Comparison of ENCODE assay signal across 33 cellular contexts in genomic region chr13:23670793-23671192, GRCh38.
"Had no signal": no experiment of that assay in that cellular context is flagged by ENCODE, and none has a peak within 500 bp of the region (broad histone marks: within the 10 kb centered on the region; RNA-seq: fewer than 3 reads in every experiment).

No MANE protein-coding gene starts in this region.

- H3K9ac ChIP-seq: KMS-11, SK-N-SH had no signal

- H3K9me3 ChIP-seq: body of pancreas, breast epithelium, Peyer's patch, SJCRH30, SK-N-SH had no signal

- H3K4me3 ChIP-seq: body of pancreas, breast epithelium, Peyer's patch, SJCRH30 had no signal

- DNase-seq: activated CD4-positive, alpha-beta T cell treated with anti-CD3 and anti-CD28 coated beads for 36 hours; activated CD4-positive, alpha-beta T cell treated with anti-CD3 and anti-CD28 coated beads, Interleukin-2, amount 10 ng/mL, durations not matched to agents 7 days and 5 days; activated CD4-positive, alpha-beta T cell treated with anti-CD3 and anti-CD28 coated beads, Interleukin-2, amount 50 U/mL, for 48 hours; activated CD8-positive, alpha-beta T cell treated with anti-CD3 and anti-CD28 coated beads, Interleukin-2, amount 10 ng/mL, durations not matched to agents 7 days and 5 days; activated gamma-delta T cell; activated naive CD4-positive, alpha-beta T cell treated with Interleukin-2 at 50 U/mL for 16 hours; activated naive CD8-positive, alpha-beta T cell treated with anti-CD3 and anti-CD28 coated beads, Interleukin-2, amount 10 ng/mL, durations not matched to agents 7 days and 5 days; activated T-cell treated with anti-CD3 and anti-CD28 coated beads, Interleukin-2, amount 50 U/mL, for 24 hours; amygdala; body of pancreas; caudate nucleus; MM.1S; NCI-H1092 treated with DMSO at 0.1 percent for 48 hours; NCI-H1417; NCI-H146; NCI-H187; NCI-H2029 treated with DMSO at 0.1 percent for 48 hours; NCI-H2107; NCI-H2171; NCI-H510A; NCI-H526; NCI-H748 treated with DMSO at 0.1 percent for 48 hours; NK-92 treated with Interleukin-12 subunit alpha and Interleukin-12 subunit beta, amount 100 ng/mL, for 24 hours; PC-3; Peyer's patch; RPMI8226; SJCRH30; SK-N-SH had no signal

- H3K4me1 ChIP-seq: body of pancreas, breast epithelium, Peyer's patch had no signal

- H3K27me3 ChIP-seq: body of pancreas, breast epithelium, Peyer's patch, SJCRH30 had no signal

- H3K4me2 ChIP-seq: KMS-11, SK-N-SH had no signal

- H3K36me3 ChIP-seq: breast epithelium, Peyer's patch, SJCRH30 had no signal

- ATAC-seq: activated CD4-positive, alpha-beta T cell treated with anti-CD3 and anti-CD28 coated beads for 36 hours; activated CD4-positive, CD25-positive, alpha-beta regulatory T cell treated with anti-CD3 and anti-CD28 coated beads, Interleukin-2, amount 50 U/mL, for 24 hours; activated CD8-positive, alpha-beta T cell treated with anti-CD3 and anti-CD28 coated beads, Interleukin-2, amount 10 ng/mL, durations not matched to agents 7 days and 5 days; body of pancreas; PC-3; WTC11 had no signal

- H3K27ac ChIP-seq: body of pancreas, KMS-11, Peyer's patch, SJCRH30 had no signal

- FAIRE-seq: TTC549 had no signal
